In genomic region chr17:70172921-70173320, GRCh38 we compare ENCODE assay signal across 1 cellular context.
TF ChIP-seq lines count a peak whose summit lies in the region.

No MANE protein-coding gene starts in this region.

TF ChIP-seq in SK-N-SH treated with all-trans-retinoic acid at 6 μM for 48 hours, 23 proteins besides CTCF, POLR2A, EP300 and RAD21 (continued from another document):
- TF ChIP-seq CREB5 (CRISPR knock-in tag; IDR thresholded peaks at IDR 0.05; ENCODE audit: low read depth) (no peak), RARB (CRISPR knock-in tag; IDR thresholded peaks at IDR 0.05) (no peak)
